Comparison of ENCODE assay signal across 1 cellular context in genomic region chr3:39166134-39166710, GRCh38.
A peak's percentile ranks its signal among the peaks of the same experiment; 100 is the strongest.
TF ChIP-seq lines count a peak whose summit lies in the region.

No MANE protein-coding gene starts in this region.

TF ChIP-seq in SK-N-SH, 30 proteins besides CTCF, POLR2A, EP300 and RAD21 (continued from another document):
- TF ChIP-seq USF1 (IDR thresholded peaks at IDR 0.05; ENCODE audit: borderline replicate concordance, low read depth) (no peak), POLR2AphosphoS5 (IDR thresholded peaks at IDR 0.05; ENCODE audit: low read depth, low read length) (no peak), REST (IDR thresholded peaks at IDR 0.05; ENCODE audit: low read depth, low read length) (no peak), TAF1 (IDR thresholded peaks at IDR 0.05; ENCODE audit: borderline replicate concordance, low read depth, low read length) (no peak), MXI1 (IDR thresholded peaks at IDR 0.05; ENCODE audit: low read depth, low read length) (no peak), FOSL2 (IDR thresholded peaks at IDR 0.05; ENCODE audit: borderline replicate concordance, low read depth) (peak; percentile 62)
